ENCODE assay signal across 14 cellular contexts in genomic region chr14:19011703-19012102, GRCh38. TPM values are rescaled to one million over a fixed set of nuclear protein-coding genes. Genes with fewer than 3 reads are reported as not detected.
A peak's percentile ranks its signal among the peaks of the same experiment; 100 is the strongest.
DNase-seq lines count a peak whose midpoint lies in the region; ATAC-seq and TF ChIP-seq lines count a peak whose summit lies in the region.
"Not testable (repeated sequence)": the region's sequence is repeated elsewhere in the genome, so short reads cannot be mapped to it uniquely, and the experiment has no call there.
"Had no signal": no experiment of that assay in that cellular context is flagged by ENCODE, and none has a peak within 500 bp of the region (broad histone marks: within the 10 kb centered on the region; RNA-seq: fewer than 3 reads in every experiment).

No MANE protein-coding gene starts in this region.

- not testable (repeated sequence) for TF ChIP-seq EP300 in sigmoid colon (IDR thresholded peaks at IDR 0.05)

- not testable (repeated sequence) for H3K36me3 ChIP-seq in right lobe of liver, sigmoid colon, tibial artery

- not testable (repeated sequence) for H3K27me3 ChIP-seq in right lobe of liver, sigmoid colon, tibial artery

- TF ChIP-seq POLR2A in right lobe of liver (IDR thresholded peaks at IDR 0.05); sigmoid colon (IDR thresholded peaks at IDR 0.05): not testable (repeated sequence)

- H3K27ac ChIP-seq in right lobe of liver, sigmoid colon, tibial artery: not testable (repeated sequence)

- H3K4me1 ChIP-seq in right lobe of liver, sigmoid colon, tibial artery: not testable (repeated sequence)

- no CpG with 5 or more reads among the region's 5 CpGs for WGBS in right lobe of liver (ENCODE audit: insufficient coverage, low coverage, low lambda C conversion rate, missing lambda C conversion rate)
- WGBS in sigmoid colon, 2 donors, result 72 to 82% methylated on average over 2 to 3 of the region's 5 CpGs

- TF ChIP-seq CTCF in right lobe of liver (IDR thresholded peaks at IDR 0.05); sigmoid colon (IDR thresholded peaks at IDR 0.05); tibial artery (IDR thresholded peaks at IDR 0.05): not testable (repeated sequence)

- ATAC-seq in right lobe of liver, result not testable (repeated sequence)

- DNase-seq in activated effector memory CD4-positive, alpha-beta T cell treated with anti-CD3 and anti-CD28 coated beads, Interleukin-2, amount 50 U/mL, for 16 hours, result peak; percentile 59
- peak; percentile 20 for DNase-seq in cardiac septum (ENCODE audit: low spot score)
- peak; percentile 1 to 32 (median 16) for DNase-seq in right lobe of liver
- peak; percentile 68 for DNase-seq in posterior vena cava (ENCODE audit: low spot score)
- DNase-seq in sigmoid colon, result peak; percentile 46
- peak; percentile 15 to 16 for DNase-seq in tibial artery

- not testable (repeated sequence) for H3K4me3 ChIP-seq in right lobe of liver, sigmoid colon, tibial artery

- H3K9me3 ChIP-seq in right lobe of liver, sigmoid colon, tibial artery: not testable (repeated sequence)

- intact Hi-C loops in cardiac septum (cut with DNase I); right lobe of liver (cut with DNase I); posterior vena cava (cut with DNase I); sigmoid colon (cut with DNase I); tibial artery (cut with DNase I; ENCODE audit: low total_unique reads): not testable (repeated sequence)

RNA-seq across cellular contexts. Expression of gene POTEM, which starts 44.5 kb away (rescaled TPM):
- not detected for total RNA-seq in cardiac septum
- total RNA-seq in right lobe of liver, result not detected
- not detected for total RNA-seq in posterior vena cava
- total RNA-seq in sigmoid colon, result not detected
- not detected for polyA plus RNA-seq in sigmoid colon
- total RNA-seq: A673; CD4-positive, alpha-beta memory T cell; CD4-positive, CD25-positive, alpha-beta regulatory T cell; CD8-positive, alpha-beta memory T cell; G401; GM12878 had no signal
- polyA plus RNA-seq: AG04450; CD14-positive monocyte; CD4-positive, alpha-beta memory T cell; CD4-positive, CD25-positive, alpha-beta regulatory T cell; CD8-positive, alpha-beta memory T cell had no signal

Comparison
In these comparisons a context has a peak if more than half of its experiments do, and no peak if none do; other contexts are left out.
1. DNase-seq: peak in every context shown above with its lines; median percentile 68 in posterior vena cava; 59 in activated effector memory CD4-positive, alpha-beta T cell treated with anti-CD3 and anti-CD28 coated beads, Interleukin-2, amount 50 U/mL, for 16 hours; 46 in sigmoid colon; 20 in cardiac septum; 16 in right lobe of liver; 16 in tibial artery.